ENCODE assay signal across 8 cellular contexts in genomic region chr17:28372203-28372944, GRCh38. TPM values are rescaled to one million over a fixed set of nuclear protein-coding genes. Genes with fewer than 3 reads are reported as not detected.
A peak's percentile ranks its signal among the peaks of the same experiment; 100 is the strongest.
DNase-seq lines count a peak whose midpoint lies in the region; ATAC-seq and TF ChIP-seq lines count a peak whose summit lies in the region.

No MANE protein-coding gene starts in this region.

- H3K27me3 ChIP-seq in trophoblast cell (ENCODE audit: insufficient read depth, low read length), result peaks cover 21% of the 10 kb centered on the region

- no peaks in the 10 kb centered on the region for H3K9me3 ChIP-seq in trophoblast cell (ENCODE audit: insufficient read depth, low read depth, low read length)

- H3K4me2 ChIP-seq in trophoblast cell (ENCODE audit: low read length), result peak overlapping the region; percentile 63

- H2BK120ac ChIP-seq in trophoblast cell (ENCODE audit: insufficient read depth, low read length, poor library complexity), result no peak overlapping the region

- H4K8ac ChIP-seq in trophoblast cell (ENCODE audit: low read depth, low read length), result no peak overlapping the region

- no peak overlapping the region for H3K23ac ChIP-seq in trophoblast cell (ENCODE audit: low read length)

- WGBS in trophoblast cell (ENCODE audit: extremely low coverage, insufficient coverage, insufficient read length), result no CpG with 5 or more reads among the region's 53 CpGs

- H3K4ac ChIP-seq in trophoblast cell (ENCODE audit: low read depth, low read length), result no peak overlapping the region

- no peaks in the 10 kb centered on the region for H3K79me2 ChIP-seq in trophoblast cell (ENCODE audit: control insufficient read depth, insufficient read depth, low read length, poor library complexity)

- H2AK5ac ChIP-seq in trophoblast cell (ENCODE audit: low read length), result no peak overlapping the region

- peaks cover 0 to 1% of the 10 kb centered on the region in 2 experiments for H3K36me3 ChIP-seq in trophoblast cell (ENCODE audit: control insufficient read depth in 1 of 2, insufficient read depth in 2 of 2, low read length in 2 of 2)

- H2AFZ ChIP-seq in trophoblast cell (ENCODE audit: insufficient read depth, low read length, poor library complexity), result no peak overlapping the region

- no peak overlapping the region for H3K18ac ChIP-seq in trophoblast cell (ENCODE audit: low read length)

- H3K79me1 ChIP-seq in trophoblast cell (ENCODE audit: low read length), result no peaks in the 10 kb centered on the region

- peak; percentile 71 for DNase-seq in NCI-H82 (lab: John Stamatoyannopoulos, UW)
- DNase-seq in NCI-H82 treated with DMSO at 0.1 percent for 48 hours (lab: John Stamatoyannopoulos, UW; ENCODE audit: unreplicated experiment), result no peak
- peak; percentile 20 for DNase-seq in fibroblast of peridontal ligament (ENCODE audit: extremely low read depth)
- DNase-seq in trophoblast cell, result no peak

- peaks cover 16 to 22% of the 10 kb centered on the region in 2 experiments for H3K4me1 ChIP-seq in trophoblast cell (ENCODE audit: control insufficient read depth in 1 of 2, insufficient read depth in 2 of 2, low read length in 2 of 2)

- no peak overlapping the region for H3K9ac ChIP-seq in trophoblast cell (ENCODE audit: low read length)

- H3K4me3 ChIP-seq in WI38 (ENCODE audit: low read depth, low read length) (peak overlapping the region; percentile 73), trophoblast cell (ENCODE audit: low read depth, low read length) (peak overlapping the region; percentile 52)

- H2BK12ac ChIP-seq in trophoblast cell (ENCODE audit: low read length), result no peak overlapping the region

- no peak for TF ChIP-seq CTCF in WI38 (IDR thresholded peaks at IDR 0.05; ENCODE audit: low read depth, low read length)

- H3K14ac ChIP-seq in trophoblast cell (ENCODE audit: low read length), result no peak overlapping the region

- no peak overlapping the region for H2BK5ac ChIP-seq in trophoblast cell (ENCODE audit: low read depth, low read length, poor library complexity)

- no peak overlapping the region for H4K91ac ChIP-seq in trophoblast cell (ENCODE audit: low read depth, low read length)

- ATAC-seq in HG02798 (IDR thresholded peaks at IDR 0.05; ENCODE audit: poor library complexity, unreplicated experiment) (peak; percentile 15), HG03354 (IDR thresholded peaks at IDR 0.05; ENCODE audit: poor library complexity, severe bottlenecking, unreplicated experiment) (no peak), HG02970 (IDR thresholded peaks at IDR 0.05; ENCODE audit: low FRiP score, unreplicated experiment) (no peak)

- H3K27ac ChIP-seq in trophoblast cell (ENCODE audit: low read depth, low read length), result no peak overlapping the region

- H4K12ac ChIP-seq in trophoblast cell (ENCODE audit: low read depth, low read length), result no peak overlapping the region

RNA-seq across cellular contexts. Expression of gene SARM1, which starts 0.9 kb away (rescaled TPM):
- polyA plus RNA-seq in trophoblast cell (2013), result 0.49 and 0.60 TPM in 2 replicates

RNA-seq across cellular contexts. Expression of gene VTN, which starts 2.3 kb away (rescaled TPM):
- polyA plus RNA-seq in trophoblast cell (2013), result 0.42 and 0.44 TPM in 2 replicates

RNA-seq across cellular contexts. Expression of gene SEBOX, which starts 7.4 kb away (rescaled TPM):
- polyA plus RNA-seq in trophoblast cell (2013), result not detected in 2 replicates

RNA-seq across cellular contexts. Expression of gene POLDIP2, which starts 15.0 kb away (rescaled TPM):
- polyA plus RNA-seq in trophoblast cell (2013), result 43.5 and 44.3 TPM in 2 replicates

RNA-seq across cellular contexts. Expression of gene SLC46A1, which starts 33.6 kb away (rescaled TPM):
- polyA plus RNA-seq in trophoblast cell (2013), result 6.3 and 7.2 TPM in 2 replicates

Comparison
In these comparisons a context has a peak if more than half of its experiments do, and no peak if none do; other contexts are left out.
1. DNase-seq: peak in NCI-H82 (single experiment) and fibroblast of peridontal ligament (single experiment); none in NCI-H82 treated with DMSO at 0.1 percent for 48 hours (single experiment) and trophoblast cell (0 of 2).